Comparison of ENCODE assay signal across 10 cellular contexts in the genomic region with DNA sequence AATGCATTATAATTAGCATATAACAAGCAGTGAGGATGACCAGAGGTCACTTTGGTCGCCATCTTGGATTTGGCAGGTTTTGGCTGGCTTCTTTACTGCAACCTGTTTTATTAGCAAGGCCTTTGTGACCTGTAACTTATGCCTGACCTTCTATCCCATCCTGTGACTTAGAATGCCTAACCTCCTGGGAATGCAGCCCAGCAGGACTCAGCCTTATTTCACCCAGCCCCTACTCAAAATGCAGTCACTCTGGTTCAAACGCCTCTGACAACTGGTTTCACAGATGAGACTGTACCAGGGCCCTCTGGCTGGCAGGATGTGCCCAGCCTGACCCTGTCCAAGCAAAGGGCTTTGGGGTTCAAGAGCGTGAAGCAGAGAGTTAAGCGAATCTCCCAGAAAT.
"Had no signal": no experiment of that assay in that cellular context is flagged by ENCODE, and none has a peak within 500 bp of the region (broad histone marks: within the 10 kb centered on the region; RNA-seq: fewer than 3 reads in every experiment).

No MANE protein-coding gene starts in this region.

- H3K27ac Mint-ChIP-seq: GM23338, HFFc6 had no signal

- H3K9me3 Mint-ChIP-seq: GM23338, H9 had no signal

- H3K36me3 ChIP-seq: HAP-1 had no signal

- H3K4me3 ChIP-seq: GM23248, GM23338, HAP-1 had no signal

- H3K9ac ChIP-seq: GM23248 had no signal

- FAIRE-seq: H54 had no signal

- H2AFZ ChIP-seq: GM23248 had no signal

- H3K4me3 Mint-ChIP-seq: GM23338, HFFc6 had no signal

- H3K9me3 ChIP-seq: HAP-1 had no signal

- ATAC-seq: GM23338, HCT116 had no signal

- H3K27ac ChIP-seq: GM23248 had no signal

- H3K4me1 ChIP-seq: HAP-1 had no signal

- DNase-seq: GM23248, GOT3, H7, H9, HCEC 1CT, HFFc6 had no signal
